18 cellular contexts compared by ENCODE assay signal in genomic region chr21:45261093-45261492, GRCh38.
"Had no signal": no experiment of that assay in that cellular context is flagged by ENCODE, and none has a peak within 500 bp of the region (broad histone marks: within the 10 kb centered on the region; RNA-seq: fewer than 3 reads in every experiment).

No MANE protein-coding gene starts in this region.

- ATAC-seq: activated T-helper 17 cell treated with anti-CD3 and anti-CD28 coated beads, Interleukin-2, amount 50 U/mL, for 72 hours; heart left ventricle; left colon; lower lobe of right lung had no signal

- H3K36me3 Mint-ChIP-seq: naive B cell had no signal

- H3K9me3 ChIP-seq: heart left ventricle, lower lobe of right lung, upper lobe of left lung had no signal

- H3K9me3 Mint-ChIP-seq: activated naive CD4-positive, alpha-beta T cell treated with anti-CD3 and anti-CD28 coated beads for 36 hours; activated naive CD8-positive, alpha-beta T cell treated with anti-CD3 and anti-CD28 coated beads, Interleukin-2, amount 10 ng/mL, durations not matched to agents 7 days and 5 days; activated T-cell treated with anti-CD3 and anti-CD28 coated beads, Interleukin-2, amount 50 U/mL, for 24 hours; activated T-helper 17 cell treated with anti-CD3 and anti-CD28 coated beads, Interleukin-2, amount 50 U/mL, for 72 hours; naive B cell had no signal

- H3K4me3 Mint-ChIP-seq: activated naive CD4-positive, alpha-beta T cell treated with anti-CD3 and anti-CD28 coated beads for 36 hours; activated naive CD8-positive, alpha-beta T cell treated with anti-CD3 and anti-CD28 coated beads, Interleukin-2, amount 10 ng/mL, durations not matched to agents 7 days and 5 days; activated T-cell treated with anti-CD3 and anti-CD28 coated beads, Interleukin-2, amount 50 U/mL, for 24 hours; activated T-helper 17 cell treated with anti-CD3 and anti-CD28 coated beads, Interleukin-2, amount 50 U/mL, for 72 hours; naive B cell had no signal

- H3K4me3 ChIP-seq: heart left ventricle, lower lobe of right lung, SK-N-MC, upper lobe of left lung had no signal

- H3K27ac ChIP-seq: epithelial cell of prostate, heart left ventricle, lower lobe of right lung, SK-N-MC, upper lobe of left lung had no signal

- H3K4me1 Mint-ChIP-seq: naive B cell had no signal

- DNase-seq: activated CD4-positive, alpha-beta T cell treated with anti-CD3 and anti-CD28 coated beads for 1 hour; activated naive CD4-positive, alpha-beta T cell treated with anti-CD3 and anti-CD28 coated beads for 36 hours; activated naive CD8-positive, alpha-beta T cell treated with anti-CD3 and anti-CD28 coated beads, Interleukin-2, amount 10 ng/mL, durations not matched to agents 7 days and 5 days; amniotic stem cell; islet precursor cell; left colon; lower lobe of right lung; naive B cell; occipital lobe; retina; stimulated activated CD4-positive, alpha-beta T cell treated with anti-CD3 and anti-CD28 coated beads, Interleukin-4, amount 100 ng/mL, for 1 hour; stimulated activated naive CD4-positive, alpha-beta T cell; upper lobe of left lung had no signal

- H3K27me3 Mint-ChIP-seq: activated T-cell treated with anti-CD3 and anti-CD28 coated beads, Interleukin-2, amount 50 U/mL, for 24 hours; activated T-helper 17 cell treated with anti-CD3 and anti-CD28 coated beads, Interleukin-2, amount 50 U/mL, for 72 hours had no signal

- H3K27ac Mint-ChIP-seq: activated naive CD4-positive, alpha-beta T cell treated with anti-CD3 and anti-CD28 coated beads for 36 hours; activated naive CD8-positive, alpha-beta T cell treated with anti-CD3 and anti-CD28 coated beads, Interleukin-2, amount 10 ng/mL, durations not matched to agents 7 days and 5 days; activated T-cell treated with anti-CD3 and anti-CD28 coated beads, Interleukin-2, amount 50 U/mL, for 24 hours; activated T-helper 17 cell treated with anti-CD3 and anti-CD28 coated beads, Interleukin-2, amount 50 U/mL, for 72 hours; naive B cell had no signal
